12 cellular contexts compared by ENCODE assay signal in genomic region chr14:77979666-77980351, GRCh38.
DNase-seq lines count a peak whose midpoint lies in the region; ATAC-seq, FAIRE-seq and TF ChIP-seq lines count a peak whose summit lies in the region.
"Had no signal": no experiment of that assay in that cellular context is flagged by ENCODE, and none has a peak within 500 bp of the region (broad histone marks: within the 10 kb centered on the region; RNA-seq: fewer than 3 reads in every experiment).

No MANE protein-coding gene starts in this region.

- no peaks in the 10 kb centered on the region for H3K4me1 ChIP-seq in OCI-LY7 (ENCODE audit: insufficient read depth, low read length, poor library complexity, severe bottlenecking)

- H3K9me2 ChIP-seq in OCI-LY7 (ENCODE audit: insufficient read depth, low read length) = no peaks in the 10 kb centered on the region

- no peaks in the 10 kb centered on the region for H3K9me3 Mint-ChIP-seq in activated CD8-positive, alpha-beta T cell treated with anti-CD3 and anti-CD28 coated beads for 36 hours
- H3K9me3 Mint-ChIP-seq in activated CD8-positive, alpha-beta T cell treated with anti-CD3 and anti-CD28 coated beads, Interleukin-2, amount 10 ng/mL, durations not matched to agents 7 days and 5 days (ENCODE audit: insufficient read depth) = no peaks in the 10 kb centered on the region
- H3K9me3 Mint-ChIP-seq: CD8-positive, alpha-beta T cell had no signal

- H3K36me3 Mint-ChIP-seq in activated CD8-positive, alpha-beta T cell treated with anti-CD3 and anti-CD28 coated beads for 36 hours (ENCODE audit: low read depth) = no peaks in the 10 kb centered on the region
- H3K36me3 Mint-ChIP-seq in activated CD8-positive, alpha-beta T cell treated with anti-CD3 and anti-CD28 coated beads, Interleukin-2, amount 10 ng/mL, durations not matched to agents 7 days and 5 days (ENCODE audit: low read depth) = no peaks in the 10 kb centered on the region
- H3K36me3 Mint-ChIP-seq: CD8-positive, alpha-beta T cell had no signal

- no peak for FAIRE-seq in HTR-8/SVneo (lab: Jason Lieb, UNC)
- FAIRE-seq: colon had no signal

- peaks cover 25% of the 10 kb centered on the region for H3K27me3 Mint-ChIP-seq in activated CD8-positive, alpha-beta T cell treated with anti-CD3 and anti-CD28 coated beads for 36 hours
- H3K27me3 Mint-ChIP-seq in activated CD8-positive, alpha-beta T cell treated with anti-CD3 and anti-CD28 coated beads, Interleukin-2, amount 10 ng/mL, durations not matched to agents 7 days and 5 days (ENCODE audit: low read depth) = peaks cover 46% of the 10 kb centered on the region

- BruUV-seq in OCI-LY7 (replicated peaks; lab: Mats Ljungman, UMichigan) = no TSS peak

- H3K27ac ChIP-seq in OCI-LY7 (ENCODE audit: low read depth, low read length, poor library complexity, severe bottlenecking) (no peak overlapping the region), temporal lobe (ENCODE audit: low read depth, low read length) (peak overlapping the region; percentile 90)
- H3K27ac ChIP-seq: right atrium auricular region had no signal

- CTCF ChIA-PET in activated CD8-positive, alpha-beta T cell treated with anti-CD3 and anti-CD28 coated beads for 36 hours (lab: Charles Lee) = no interaction called here
- CTCF ChIA-PET in activated CD8-positive, alpha-beta T cell treated with anti-CD3 and anti-CD28 coated beads, Interleukin-2, amount 10 ng/mL, durations not matched to agents 7 days and 5 days (lab: Charles Lee) = interaction anchor here (1.1 kb wide), 1 partner anchor 19 kb away, joined by 3 read pairs; no protein-coding TSS in a partner anchor
- CTCF ChIA-PET in OCI-LY7 (lab: Charles Lee; ENCODE audit: unreplicated experiment) = no interaction called here

- no peaks in the 10 kb centered on the region for H3K79me2 ChIP-seq in OCI-LY7 (ENCODE audit: insufficient read depth, low read depth, low read length)

- H3K4me3 Mint-ChIP-seq in activated CD8-positive, alpha-beta T cell treated with anti-CD3 and anti-CD28 coated beads for 36 hours = no peak overlapping the region
- H3K4me3 Mint-ChIP-seq in activated CD8-positive, alpha-beta T cell treated with anti-CD3 and anti-CD28 coated beads, Interleukin-2, amount 10 ng/mL, durations not matched to agents 7 days and 5 days = no peak overlapping the region
- H3K4me3 Mint-ChIP-seq: CD8-positive, alpha-beta T cell had no signal

- no peak overlapping the region for H3K27ac Mint-ChIP-seq in activated CD8-positive, alpha-beta T cell treated with anti-CD3 and anti-CD28 coated beads for 36 hours
- no peak overlapping the region for H3K27ac Mint-ChIP-seq in activated CD8-positive, alpha-beta T cell treated with anti-CD3 and anti-CD28 coated beads, Interleukin-2, amount 10 ng/mL, durations not matched to agents 7 days and 5 days
- H3K27ac Mint-ChIP-seq: CD8-positive, alpha-beta T cell had no signal

- H3K4me2 ChIP-seq in OCI-LY7 (ENCODE audit: low read length) = no peak overlapping the region

- no peak for ATAC-seq in activated CD8-positive, alpha-beta T cell treated with anti-CD3 and anti-CD28 coated beads for 36 hours
- no peak for ATAC-seq in activated CD8-positive, alpha-beta T cell treated with anti-CD3 and anti-CD28 coated beads, Interleukin-2, amount 10 ng/mL, durations not matched to agents 7 days and 5 days
- ATAC-seq in GM18907 (IDR thresholded peaks at IDR 0.05; ENCODE audit: unreplicated experiment) = no peak
- ATAC-seq: CD8-positive, alpha-beta T cell had no signal

- H2AFZ ChIP-seq in OCI-LY7 (ENCODE audit: low read length) = no peak overlapping the region

- TF ChIP-seq CTCF in activated CD8-positive, alpha-beta T cell treated with anti-CD3 and anti-CD28 coated beads for 36 hours (IDR thresholded peaks at IDR 0.05) = no peak
- TF ChIP-seq CTCF in OCI-LY7 (conservative IDR thresholded peaks at IDR 0.05; ENCODE audit: low read length) = peak; percentile 56

- H3K36me3 ChIP-seq in OCI-LY7 (ENCODE audit: insufficient read depth, low read length) = no peaks in the 10 kb centered on the region
- H3K36me3 ChIP-seq: right atrium auricular region had no signal

- intact Hi-C loops in activated CD8-positive, alpha-beta T cell treated with anti-CD3 and anti-CD28 coated beads for 36 hours (cut with micrococcal nuclease) = no loop called here
- intact Hi-C loops in OCI-LY7 (cut with micrococcal nuclease; ENCODE audit: unreplicated experiment) (loop anchor here (10.0 kb wide), 1 partner anchor 325 kb away; no protein-coding TSS in a partner anchor), head of caudate nucleus (cut with DNase I) (no loop called here)

- no peaks in the 10 kb centered on the region for H4K20me1 ChIP-seq in OCI-LY7 (ENCODE audit: insufficient read depth, low read length)

- no peaks in the 10 kb centered on the region for H3K9me3 ChIP-seq in OCI-LY7 (ENCODE audit: low read length)
- H3K9me3 ChIP-seq: right atrium auricular region had no signal

- no peak overlapping the region for H3K4me3 ChIP-seq in OCI-LY7 (ENCODE audit: low read depth, low read length, poor library complexity, severe bottlenecking)

- peaks cover 3% of the 10 kb centered on the region for H3K4me1 Mint-ChIP-seq in activated CD8-positive, alpha-beta T cell treated with anti-CD3 and anti-CD28 coated beads for 36 hours (ENCODE audit: low read depth)
- H3K4me1 Mint-ChIP-seq in activated CD8-positive, alpha-beta T cell treated with anti-CD3 and anti-CD28 coated beads, Interleukin-2, amount 10 ng/mL, durations not matched to agents 7 days and 5 days (ENCODE audit: low read depth) = no peaks in the 10 kb centered on the region

- POLR2A ChIA-PET in activated CD8-positive, alpha-beta T cell treated with anti-CD3 and anti-CD28 coated beads for 36 hours (lab: Charles Lee) = no interaction called here
- POLR2A ChIA-PET in activated CD8-positive, alpha-beta T cell treated with anti-CD3 and anti-CD28 coated beads, Interleukin-2, amount 10 ng/mL, durations not matched to agents 7 days and 5 days (lab: Charles Lee) = no interaction called here
- POLR2A ChIA-PET in OCI-LY7 (lab: Charles Lee) = interaction anchor here (0.5 kb wide), 1 partner anchor 584 kb away, joined by 5 read pairs; no protein-coding TSS in a partner anchor

- DNase-seq in activated CD8-positive, alpha-beta T cell treated with anti-CD3 and anti-CD28 coated beads for 36 hours = peak; percentile 12
- no peak for DNase-seq in activated CD8-positive, alpha-beta T cell treated with anti-CD3 and anti-CD28 coated beads, Interleukin-2, amount 10 ng/mL, durations not matched to agents 7 days and 5 days
- DNase-seq in OCI-LY7 (ENCODE audit: low spot score) (peak; percentile 16), head of caudate nucleus (peak in 39 of 42 donors; percentile 21 to 87 (median 59)), GDM1 (lab: John Stamatoyannopoulos, UW) (no peak), HTR-8/SVneo (ENCODE audit: insufficient read length, low spot score) (no peak)
- DNase-seq: CD8-positive, alpha-beta T cell; NCI-H1048 had no signal

Comparison
In these comparisons a context has a peak if more than half of its experiments do, and no peak if none do; other contexts are left out.
1. DNase-seq: peak in activated CD8-positive, alpha-beta T cell treated with anti-CD3 and anti-CD28 coated beads for 36 hours (single experiment), OCI-LY7 (single experiment) and head of caudate nucleus (39 of 42); none in activated CD8-positive, alpha-beta T cell treated with anti-CD3 and anti-CD28 coated beads, Interleukin-2, amount 10 ng/mL, durations not matched to agents 7 days and 5 days (single experiment), GDM1 (single experiment) and HTR-8/SVneo (single experiment).